11 cellular contexts compared by ENCODE assay signal in genomic region chr4:25884040-25884788, GRCh38. TPM values are rescaled to one million over a fixed set of nuclear protein-coding genes. Genes with fewer than 3 reads are reported as not detected.
DNase-seq lines count a peak whose midpoint lies in the region; ATAC-seq and TF ChIP-seq lines count a peak whose summit lies in the region.
"Had no signal": no experiment of that assay in that cellular context is flagged by ENCODE, and none has a peak within 500 bp of the region (broad histone marks: within the 10 kb centered on the region; RNA-seq: fewer than 3 reads in every experiment).

No MANE protein-coding gene starts in this region.

- no peaks in the 10 kb centered on the region for H3K79me2 ChIP-seq in OCI-LY1 (ENCODE audit: insufficient read depth, low read length)

- CTCF ChIA-PET in BJ (lab: Yijun Ruan, JAX), result interaction anchor here (1.2 kb wide), 1 partner anchor 444 kb away, joined by 3 read pairs; no protein-coding TSS in a partner anchor

- H4K20me1 ChIP-seq in OCI-LY1 (ENCODE audit: insufficient read depth, low read length), result no peaks in the 10 kb centered on the region

- DNase-seq in BJ (ENCODE audit: low read depth), result peak; percentile 20
- DNase-seq in glomerular visceral epithelial cell (ENCODE audit: extremely low spot score), result peak; percentile 64
- DNase-seq in activated naive CD4-positive, alpha-beta T cell treated with anti-CD3 and anti-CD28 coated beads, Interleukin-2, amount 50 U/mL, for 16 hours, result no peak
- no peak for DNase-seq in NAMALWA (ENCODE audit: low spot score)
- no peak for DNase-seq in left ventricle myocardium inferior
- no peak for DNase-seq in NCI-H69 (lab: John Stamatoyannopoulos, UW)
- DNase-seq: Caco-2, lower lobe of right lung, upper lobe of left lung had no signal

- no peaks in the 10 kb centered on the region for H3F3A ChIP-seq in OCI-LY1 (ENCODE audit: insufficient read depth, low read length)

- ATAC-seq in GM21825 (IDR thresholded peaks at IDR 0.05; ENCODE audit: unreplicated experiment), result peak; percentile 71
- ATAC-seq: lower lobe of right lung had no signal

- no peak overlapping the region for H2AFZ ChIP-seq in OCI-LY1 (ENCODE audit: low read length)

- no peak overlapping the region; the same call in 1 of the 2 replicates for H3K4me2 ChIP-seq in OCI-LY1 (ENCODE audit: low read length)

- TF ChIP-seq CTCF in BJ (IDR thresholded peaks at IDR 0.05; ENCODE audit: insufficient read depth, low read depth, low read length), result no peak
- TF ChIP-seq CTCF in OCI-LY1 (IDR thresholded peaks at IDR 0.05; ENCODE audit: low read length), result no peak
- TF ChIP-seq CTCF in left ventricle myocardium inferior (IDR thresholded peaks at IDR 0.05; ENCODE audit: borderline replicate concordance), result no peak

- no peaks in the 10 kb centered on the region for H3K9me2 ChIP-seq in OCI-LY1 (ENCODE audit: low read depth, low read length)

- H3K27ac ChIP-seq in OCI-LY1 (ENCODE audit: low read depth, low read length, poor library complexity, severe bottlenecking) (peak overlapping the region; percentile 47), left ventricle myocardium inferior (replicated peaks) (no peak overlapping the region)
- H3K27ac ChIP-seq: lower lobe of right lung, upper lobe of left lung had no signal

- H3K36me3 ChIP-seq in BJ (ENCODE audit: control insufficient read depth, insufficient read depth, low read length), result no peaks in the 10 kb centered on the region
- no peaks in the 10 kb centered on the region for H3K36me3 ChIP-seq in OCI-LY1 (ENCODE audit: insufficient read depth, low read length)
- H3K36me3 ChIP-seq in left ventricle myocardium inferior, result no peaks in the 10 kb centered on the region
- H3K36me3 ChIP-seq: lower lobe of right lung, upper lobe of left lung had no signal

- POLR2A ChIA-PET in BJ (lab: Charles Lee), result no interaction called here

- H3K4me1 ChIP-seq in OCI-LY1 (ENCODE audit: insufficient read depth, low read length, severe bottlenecking) (peaks cover 45% of the 10 kb centered on the region), left ventricle myocardium inferior (peaks cover 7% of the 10 kb centered on the region)
- H3K4me1 ChIP-seq: Caco-2 had no signal

- H3K9me3 ChIP-seq in OCI-LY1 (ENCODE audit: low read length) (no peaks in the 10 kb centered on the region), left ventricle myocardium inferior (replicated peaks) (no peaks in the 10 kb centered on the region)
- H3K9me3 ChIP-seq: Caco-2, lower lobe of right lung, upper lobe of left lung had no signal

- intact Hi-C loops in left ventricle myocardium inferior (cut with micrococcal nuclease), result no loop called here

- H3K4me3 ChIP-seq in BJ (ENCODE audit: low read depth, low read length) (no peak overlapping the region), OCI-LY1 (ENCODE audit: low read depth, low read length, poor library complexity, severe bottlenecking) (no peak overlapping the region), left ventricle myocardium inferior (no peak overlapping the region)
- H3K4me3 ChIP-seq: lower lobe of right lung, upper lobe of left lung had no signal

- H3K9ac ChIP-seq in OCI-LY1 (ENCODE audit: low read length), result peak overlapping the region; percentile 29; the same call in 1 of the 2 replicates

- H3K27me3 ChIP-seq in BJ (ENCODE audit: control insufficient read depth, insufficient read depth, low read length), result no peaks in the 10 kb centered on the region
- no peaks in the 10 kb centered on the region for H3K27me3 ChIP-seq in OCI-LY1 (ENCODE audit: insufficient read depth, low read length)
- H3K27me3 ChIP-seq in left ventricle myocardium inferior (ENCODE audit: low read depth), result no peaks in the 10 kb centered on the region
- H3K27me3 ChIP-seq: upper lobe of left lung had no signal

RNA-seq across cellular contexts. Expression of gene SEL1L3, which starts 21.4 kb away (rescaled TPM):
- polyA plus RNA-seq in BJ (2011; rRNA removed), result 13.0 and 25.0 TPM in 2 replicates
- 33.2 and 34.2 TPM in 2 replicates for polyA minus RNA-seq in BJ (2011; rRNA and poly(A)+ RNA removed)
- total RNA-seq in left ventricle myocardium inferior, result 3.2 TPM

RNA-seq across cellular contexts. Expression of gene SMIM20, which starts 29.8 kb away (rescaled TPM):
- 15.7 and 33.0 TPM in 2 replicates for polyA plus RNA-seq in BJ (2011; rRNA removed)
- polyA minus RNA-seq in BJ (2011; rRNA and poly(A)+ RNA removed), result 3.0 and 3.3 TPM in 2 replicates
- total RNA-seq in left ventricle myocardium inferior, result 45.4 TPM

Comparison
In these comparisons a context has a peak if more than half of its experiments do, and no peak if none do; other contexts are left out.
1. DNase-seq: peak in BJ (single experiment) and glomerular visceral epithelial cell (single experiment); none in activated naive CD4-positive, alpha-beta T cell treated with anti-CD3 and anti-CD28 coated beads, Interleukin-2, amount 50 U/mL, for 16 hours (single experiment), NAMALWA (single experiment), left ventricle myocardium inferior (single experiment) and NCI-H69 (single experiment).